Comparison of ENCODE assay signal across 14 cellular contexts in genomic region chr5:159727167-159727566, GRCh38.
A peak's percentile ranks its signal among the peaks of the same experiment; 100 is the strongest.
DNase-seq lines count a peak whose midpoint lies in the region; ATAC-seq and TF ChIP-seq lines count a peak whose summit lies in the region.
"Had no signal": no experiment of that assay in that cellular context is flagged by ENCODE, and none has a peak within 500 bp of the region (broad histone marks: within the 10 kb centered on the region; RNA-seq: fewer than 3 reads in every experiment).

No MANE protein-coding gene starts in this region.

- H3K36me3 Mint-ChIP-seq in GM23338 (ENCODE audit: low read depth) (no peaks in the 10 kb centered on the region), HFFc6 (ENCODE audit: low read depth) (no peaks in the 10 kb centered on the region), endodermal cell (ENCODE audit: low read depth) (no peaks in the 10 kb centered on the region)
- H3K36me3 Mint-ChIP-seq: CD14-positive monocyte; CD8-positive, alpha-beta T cell had no signal

- no peaks in the 10 kb centered on the region for H3K9me3 Mint-ChIP-seq in GM23338
- no peaks in the 10 kb centered on the region for H3K9me3 Mint-ChIP-seq in HFFc6
- H3K9me3 Mint-ChIP-seq in endodermal cell: no peaks in the 10 kb centered on the region
- H3K9me3 Mint-ChIP-seq: CD8-positive, alpha-beta T cell had no signal

- H3K4me2 ChIP-seq in GM23338: no peak overlapping the region

- H3K4me3 Mint-ChIP-seq in GM23338: no peak overlapping the region
- H3K4me3 Mint-ChIP-seq in HFFc6: no peak overlapping the region
- H3K4me3 Mint-ChIP-seq in endodermal cell: no peak overlapping the region
- H3K4me3 Mint-ChIP-seq: CD14-positive monocyte; CD8-positive, alpha-beta T cell had no signal

- ATAC-seq in GM23338 (peak; percentile 77), HG02938 (IDR thresholded peaks at IDR 0.05; ENCODE audit: unreplicated experiment) (no peak)
- ATAC-seq: CD8-positive, alpha-beta T cell had no signal

- H3K9ac ChIP-seq in endodermal cell (ENCODE audit: extremely low read depth, low read length, poor library complexity, severe bottlenecking): no peak overlapping the region

- no peaks in the 10 kb centered on the region for H3K9me2 ChIP-seq in GM23338 (ENCODE audit: insufficient read depth)

- no peaks in the 10 kb centered on the region for H4K20me1 ChIP-seq in GM23338 (replicated peaks; ENCODE audit: insufficient read depth)

- H3K4me1 Mint-ChIP-seq in GM23338 (peaks cover 5% of the 10 kb centered on the region; the same call in 2 of the 3 replicates), HFFc6 (ENCODE audit: low read depth) (no peaks in the 10 kb centered on the region), endodermal cell (no peaks in the 10 kb centered on the region)
- H3K4me1 Mint-ChIP-seq: CD14-positive monocyte had no signal

- peak; percentile 20 to 33; a peak in 3 of 4 replicates for TF ChIP-seq CTCF in GM23338 (conservative IDR thresholded peaks at IDR 0.05; ENCODE audit: low read depth in 2 of 2)
- 0 out of 2 replicates have a peak, but pooled peaks have one; percentile 7 for TF ChIP-seq CTCF in HFFc6 (IDR thresholded peaks at IDR 0.05)
- peak; percentile 59 for TF ChIP-seq CTCF in endodermal cell (conservative IDR thresholded peaks at IDR 0.05)
- TF ChIP-seq CTCF in retinal pigment epithelial cell (conservative IDR thresholded peaks at IDR 0.05; ENCODE audit: low read depth, low read length): peak; percentile 11

- no peaks in the 10 kb centered on the region for H3F3A ChIP-seq in GM23338 (replicated peaks; ENCODE audit: low read depth)

- H3K27ac ChIP-seq in GM23338 (ENCODE audit: low read depth) (no peak overlapping the region), endodermal cell (ENCODE audit: low read depth, low read length) (no peak overlapping the region)
- H3K27ac ChIP-seq: 22Rv1 had no signal

- H3K79me2 ChIP-seq in GM23338 (replicated peaks; ENCODE audit: insufficient read depth): no peaks in the 10 kb centered on the region

- H3K27me3 ChIP-seq in GM23338 (ENCODE audit: insufficient read depth) (no peaks in the 10 kb centered on the region), endodermal cell (ENCODE audit: control insufficient read depth, insufficient read depth, low read length, poor library complexity, severe bottlenecking) (no peaks in the 10 kb centered on the region)

- H3K36me3 ChIP-seq in GM23338 (ENCODE audit: insufficient read depth): no peaks in the 10 kb centered on the region
- H3K36me3 ChIP-seq in endodermal cell (ENCODE audit: control insufficient read depth, insufficient read depth, low read length): no peaks in the 10 kb centered on the region

- H3K27me3 Mint-ChIP-seq in GM23338 (ENCODE audit: insufficient read depth, low read depth, poor library complexity) (peaks cover 4% of the 10 kb centered on the region), HFFc6 (ENCODE audit: insufficient read depth) (peaks cover 18% of the 10 kb centered on the region), endodermal cell (ENCODE audit: insufficient read depth) (no peaks in the 10 kb centered on the region)

- peak; percentile 34 for DNase-seq in GM23338 (ENCODE audit: low spot score)
- no peak for DNase-seq in HFFc6
- DNase-seq in endodermal cell: peak; percentile 50
- DNase-seq in retinal pigment epithelial cell (ENCODE audit: low read depth): no peak
- no peak for DNase-seq in posterior cingulate gyrus
- DNase-seq in T-helper 1 cell: no peak
- DNase-seq: CD8-positive, alpha-beta T cell; COR-L47; DND-41; GDM1; KBM-7 had no signal

- 70 to 85% methylated on average over 1 of the region's 1 CpG for WGBS in endodermal cell (ENCODE audit: insufficient coverage in 1 of 2, insufficient read length in 1 of 2), 2 experiments

- no peaks in the 10 kb centered on the region for H3K9me3 ChIP-seq in endodermal cell (ENCODE audit: control insufficient read depth, low read length)

- H3K4me1 ChIP-seq in GM23338 (ENCODE audit: insufficient read depth) (peaks cover 4% of the 10 kb centered on the region; the same call in 1 of the 2 replicates), endodermal cell (ENCODE audit: control insufficient read depth, insufficient read depth, low read length) (no peaks in the 10 kb centered on the region)

- H3K27ac Mint-ChIP-seq in GM23338: no peak overlapping the region
- no peak overlapping the region for H3K27ac Mint-ChIP-seq in HFFc6
- no peak overlapping the region for H3K27ac Mint-ChIP-seq in endodermal cell
- H3K27ac Mint-ChIP-seq: CD14-positive monocyte; CD8-positive, alpha-beta T cell had no signal

- intact Hi-C loops in posterior cingulate gyrus (cut with DNase I): no loop called here

- H2AFZ ChIP-seq in GM23338: no peak overlapping the region

- H3K4me3 ChIP-seq in GM23338: no peak overlapping the region
- no peak overlapping the region for H3K4me3 ChIP-seq in endodermal cell (ENCODE audit: low read length)
- no peak overlapping the region for H3K4me3 ChIP-seq in retinal pigment epithelial cell (ENCODE audit: low read length)

TF ChIP-seq in GM23338, 12 proteins besides CTCF, POLR2A, EP300 and RAD21 (continues in another document):
- TF ChIP-seq STAT1 (IDR thresholded peaks at IDR 0.05; ENCODE audit: unreplicated experiment) (no peak), POLR2AphosphoS5 (IDR thresholded peaks at IDR 0.05; ENCODE audit: low read depth) (no peak), REST (IDR thresholded peaks at IDR 0.05; ENCODE audit: unreplicated experiment) (no peak), ETS1 (IDR thresholded peaks at IDR 0.05) (no peak), NANOG (IDR thresholded peaks at IDR 0.05; ENCODE audit: borderline replicate concordance) (no peak), EZH2 (IDR thresholded peaks at IDR 0.05; ENCODE audit: low read depth, unreplicated experiment) (no peak), ZNF331 (CRISPR knock-in tag; IDR thresholded peaks at IDR 0.05; ENCODE audit: low read depth) (no peak), CREB1 (CRISPR knock-in tag; IDR thresholded peaks at IDR 0.05; ENCODE audit: low read depth) (no peak), EZH2phosphoT487 (IDR thresholded peaks at IDR 0.05; ENCODE audit: unreplicated experiment) (no peak), ZNF114 (CRISPR knock-in tag; IDR thresholded peaks at IDR 0.05) (no peak)

Comparison
In these comparisons a context has a peak if more than half of its experiments do, and no peak if none do; other contexts are left out.
1. DNase-seq: peak in GM23338 (single experiment) and endodermal cell (single experiment); none in HFFc6 (single experiment), retinal pigment epithelial cell (single experiment), posterior cingulate gyrus (0 of 10) and T-helper 1 cell (0 of 5).
2. CTCF ChIP-seq: peak in every context shown above with its lines; median percentile 59 in endodermal cell; 26 in GM23338; 11 in retinal pigment epithelial cell; 7 in HFFc6.